1 cellular context compared by ENCODE assay signal in genomic region chr1:6582370-6582769, GRCh38.
TF ChIP-seq lines count a peak whose summit lies in the region.

No MANE protein-coding gene starts in this region.

TF ChIP-seq in IMR-90, 13 proteins besides CTCF, POLR2A, EP300 and RAD21:
- TF ChIP-seq BHLHE40 (IDR thresholded peaks at IDR 0.05; ENCODE audit: low read depth, low read length) (no peak), RCOR1 (IDR thresholded peaks at IDR 0.05; ENCODE audit: insufficient replicate concordance, low read length) (no peak), CHD1 (IDR thresholded peaks at IDR 0.05; ENCODE audit: low read depth, low read length) (no peak), MAFK (IDR thresholded peaks at IDR 0.05; ENCODE audit: low read depth, low read length) (no peak), RFX5 (IDR thresholded peaks at IDR 0.05; ENCODE audit: low read depth, low read length) (no peak), SMC3 (IDR thresholded peaks at IDR 0.05; ENCODE audit: low read depth, low read length) (no peak), NFE2L2 (IDR thresholded peaks at IDR 0.05; ENCODE audit: low read depth, low read length) (no peak)
